Comparison of ENCODE assay signal across 15 cellular contexts in the genomic region with DNA sequence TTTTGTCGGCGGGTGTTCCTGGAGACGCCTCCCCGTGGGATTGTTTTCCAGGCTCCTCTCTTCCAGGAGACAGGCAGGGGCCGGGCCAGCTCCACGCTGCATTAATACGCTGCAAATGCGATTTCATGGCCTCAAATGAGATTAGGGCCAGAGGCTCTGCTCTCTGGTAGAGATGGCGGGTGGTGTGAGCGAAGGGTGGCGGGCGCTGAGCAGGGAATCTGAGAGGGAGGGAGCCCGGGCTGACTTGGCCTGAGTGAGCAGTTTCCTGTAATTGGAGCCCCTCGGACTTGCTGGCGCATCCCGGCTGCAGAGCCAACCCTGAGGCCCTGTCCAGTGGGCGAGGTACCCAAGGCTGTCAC. TPM values are rescaled to one million over a fixed set of nuclear protein-coding genes. Genes with fewer than 3 reads are reported as not detected.
DNase-seq lines count a peak whose midpoint lies in the region; TF ChIP-seq lines count a peak whose summit lies in the region.
"Had no signal": no experiment of that assay in that cellular context is flagged by ENCODE, and none has a peak within 500 bp of the region (broad histone marks: within the 10 kb centered on the region; RNA-seq: fewer than 3 reads in every experiment).

No MANE protein-coding gene starts in this region.

- H3K27me3 ChIP-seq in adipocyte (replicated peaks; ENCODE audit: control insufficient read depth, insufficient read depth, low read length) (peaks cover 17% of the 10 kb centered on the region), brain microvascular endothelial cell (replicated peaks) (no peaks in the 10 kb centered on the region)
- H3K27me3 ChIP-seq: BLaER1 had no signal

- peaks cover 20% of the 10 kb centered on the region for H3K4me1 ChIP-seq in adipocyte (ENCODE audit: control insufficient read depth, insufficient read depth, low read length)
- H3K4me1 ChIP-seq in mesodermal cell (ENCODE audit: control insufficient read depth, insufficient read depth, low read length, poor library complexity, severe bottlenecking), result peaks cover 23% of the 10 kb centered on the region
- H3K4me1 ChIP-seq: BLaER1 had no signal

- 57 to 60% methylated on average over 10 to 13 of the region's 17 CpGs for WGBS in mesodermal cell (ENCODE audit: insufficient coverage in 2 of 2), 2 experiments

- H3K4me3 ChIP-seq in adipocyte (ENCODE audit: low read length) (no peak overlapping the region), mesodermal cell (ENCODE audit: extremely low read depth, insufficient read depth, low read length, poor library complexity, severe bottlenecking) (no peak overlapping the region), brain microvascular endothelial cell (ENCODE audit: low read depth, low read length) (no peak overlapping the region)
- H3K4me3 ChIP-seq: BLaER1 had no signal

- peak overlapping the region; percentile 11 for H3K9ac ChIP-seq in adipocyte (ENCODE audit: low read length)
- H3K9ac ChIP-seq: BLaER1 had no signal

- TF ChIP-seq CTCF in brain microvascular endothelial cell (IDR thresholded peaks at IDR 0.05; ENCODE audit: low read depth, low read length, missing control alignments), result no peak

- peak; percentile 24 for DNase-seq in DMS79 (lab: John Stamatoyannopoulos, UW)
- peak; percentile 64 for DNase-seq in NCI-H2029 (lab: John Stamatoyannopoulos, UW)
- DNase-seq in adipocyte (ENCODE audit: low read depth), result no peak
- DNase-seq in brain microvascular endothelial cell, result no peak
- no peak for DNase-seq in GOT3 (lab: John Stamatoyannopoulos, UW)
- DNase-seq in COLO829 (ENCODE audit: low spot score), result no peak
- no peak for DNase-seq in NCI-H1930 (lab: John Stamatoyannopoulos, UW)
- DNase-seq: activated T-cell treated with anti-CD3 and anti-CD28 coated beads, Interleukin-2, amount 50 U/mL, for 48 hours; KBM-7; stimulated activated CD4-positive, alpha-beta T cell treated with anti-CD3 and anti-CD28 coated beads, Interleukin-4, amount 100 ng/mL, for 1 hour; stimulated activated naive CD8-positive, alpha-beta T cell treated with anti-CD3 and anti-CD28 coated beads, Interleukin-15, Interleukin-2, amounts not matched to agents 100 U/mL and 50 U/mL, for 24 hours; SW 1271 had no signal

- in situ Hi-C loops in brain microvascular endothelial cell (cut with HindIII; ENCODE audit: low pct_ligation_motif_present, low sequenced_read_pairs), result no loop called here

- H3K36me3 ChIP-seq in adipocyte (ENCODE audit: control insufficient read depth, insufficient read depth, low read length, severe bottlenecking), result no peaks in the 10 kb centered on the region
- no peaks in the 10 kb centered on the region for H3K36me3 ChIP-seq in mesodermal cell (ENCODE audit: control insufficient read depth, insufficient read depth, low read length)
- H3K36me3 ChIP-seq in brain microvascular endothelial cell (replicated peaks), result no peaks in the 10 kb centered on the region
- H3K36me3 ChIP-seq: BLaER1 had no signal

- H3K27ac ChIP-seq in mesodermal cell (ENCODE audit: low read depth, low read length, severe bottlenecking) (peak overlapping the region; percentile 59), brain microvascular endothelial cell (no peak overlapping the region)
- H3K27ac ChIP-seq: BLaER1 had no signal

- H3K9me3 ChIP-seq in adipocyte (ENCODE audit: control insufficient read depth, low read length) (no peaks in the 10 kb centered on the region), mesodermal cell (ENCODE audit: control insufficient read depth, low read length) (no peaks in the 10 kb centered on the region)
- H3K9me3 ChIP-seq: BLaER1 had no signal

RNA-seq across cellular contexts. Expression of gene CCDC33, which starts 7.4 kb away (rescaled TPM):
- polyA plus RNA-seq in mesodermal cell (2013, experiment 1 of 2), result 4.4 TPM
- 4.0 TPM for polyA plus RNA-seq in mesodermal cell (2013, experiment 2 of 2)
- polyA plus RNA-seq: endothelial cell of umbilical vein had no signal

RNA-seq across cellular contexts. Expression of gene STRA6, which starts 26.1 kb away (rescaled TPM):
- polyA plus RNA-seq in mesodermal cell (2013, experiment 1 of 2), result 51.9 TPM
- 51.2 TPM for polyA plus RNA-seq in mesodermal cell (2013, experiment 2 of 2)
- polyA plus RNA-seq: endothelial cell of umbilical vein had no signal

RNA-seq across cellular contexts. Expression of gene ISLR, which starts 55.2 kb away (rescaled TPM):
- 17.4 TPM for polyA plus RNA-seq in mesodermal cell (2013, experiment 1 of 2)
- 12.7 TPM for polyA plus RNA-seq in mesodermal cell (2013, experiment 2 of 2)
- polyA plus RNA-seq: endothelial cell of umbilical vein had no signal

Comparison
In these comparisons a context has a peak if more than half of its experiments do, and no peak if none do; other contexts are left out.
1. DNase-seq: peak in DMS79 (single experiment) and NCI-H2029 (single experiment); none in adipocyte (single experiment), brain microvascular endothelial cell (single experiment), GOT3 (single experiment), COLO829 (single experiment) and NCI-H1930 (0 of 2).